Comparison of ENCODE assay signal across 1 cellular context in genomic region chr5:74040065-74040551, GRCh38.
TF ChIP-seq lines count a peak whose summit lies in the region.

No MANE protein-coding gene starts in this region.

TF ChIP-seq in SK-N-SH, 30 proteins besides CTCF, POLR2A, EP300 and RAD21 (continued from another document):
- TF ChIP-seq RFX5 (IDR thresholded peaks at IDR 0.05; ENCODE audit: low read length) (no peak), FOXM1 (IDR thresholded peaks at IDR 0.05; ENCODE audit: low read depth) (0 out of 2 replicates have a peak, but pooled peaks have one; percentile 25), FOXJ3 (CRISPR knock-in tag; IDR thresholded peaks at IDR 0.05) (no peak), ELF1 (IDR thresholded peaks at IDR 0.05) (0 out of 2 replicates have a peak, but pooled peaks have one; percentile 18), TEAD4 (IDR thresholded peaks at IDR 0.05; ENCODE audit: borderline replicate concordance, insufficient read depth) (peak; percentile 69; the same call in 1 of the 2 replicates), RXRA (IDR thresholded peaks at IDR 0.05; ENCODE audit: borderline replicate concordance, low read depth) (no peak), TCF12 (IDR thresholded peaks at IDR 0.05) (peak; percentile 91)
- TF ChIP-seq, protein P1, sequence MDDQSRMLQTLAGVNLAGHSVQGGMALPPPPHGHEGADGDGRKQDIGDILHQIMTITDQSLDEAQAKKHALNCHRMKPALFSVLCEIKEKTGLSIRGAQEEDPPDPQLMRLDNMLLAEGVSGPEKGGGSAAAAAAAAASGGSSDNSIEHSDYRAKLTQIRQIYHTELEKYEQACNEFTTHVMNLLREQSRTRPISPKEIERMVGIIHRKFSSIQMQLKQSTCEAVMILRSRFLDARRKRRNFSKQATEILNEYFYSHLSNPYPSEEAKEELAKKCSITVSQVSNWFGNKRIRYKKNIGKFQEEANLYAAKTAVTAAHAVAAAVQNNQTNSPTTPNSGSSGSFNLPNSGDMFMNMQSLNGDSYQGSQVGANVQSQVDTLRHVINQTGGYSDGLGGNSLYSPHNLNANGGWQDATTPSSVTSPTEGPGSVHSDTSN (IDR thresholded peaks at IDR 0.05): peak; percentile 77
TF ChIP-seq in SK-N-SH: peak in this region for 9.
